In the genomic region with DNA sequence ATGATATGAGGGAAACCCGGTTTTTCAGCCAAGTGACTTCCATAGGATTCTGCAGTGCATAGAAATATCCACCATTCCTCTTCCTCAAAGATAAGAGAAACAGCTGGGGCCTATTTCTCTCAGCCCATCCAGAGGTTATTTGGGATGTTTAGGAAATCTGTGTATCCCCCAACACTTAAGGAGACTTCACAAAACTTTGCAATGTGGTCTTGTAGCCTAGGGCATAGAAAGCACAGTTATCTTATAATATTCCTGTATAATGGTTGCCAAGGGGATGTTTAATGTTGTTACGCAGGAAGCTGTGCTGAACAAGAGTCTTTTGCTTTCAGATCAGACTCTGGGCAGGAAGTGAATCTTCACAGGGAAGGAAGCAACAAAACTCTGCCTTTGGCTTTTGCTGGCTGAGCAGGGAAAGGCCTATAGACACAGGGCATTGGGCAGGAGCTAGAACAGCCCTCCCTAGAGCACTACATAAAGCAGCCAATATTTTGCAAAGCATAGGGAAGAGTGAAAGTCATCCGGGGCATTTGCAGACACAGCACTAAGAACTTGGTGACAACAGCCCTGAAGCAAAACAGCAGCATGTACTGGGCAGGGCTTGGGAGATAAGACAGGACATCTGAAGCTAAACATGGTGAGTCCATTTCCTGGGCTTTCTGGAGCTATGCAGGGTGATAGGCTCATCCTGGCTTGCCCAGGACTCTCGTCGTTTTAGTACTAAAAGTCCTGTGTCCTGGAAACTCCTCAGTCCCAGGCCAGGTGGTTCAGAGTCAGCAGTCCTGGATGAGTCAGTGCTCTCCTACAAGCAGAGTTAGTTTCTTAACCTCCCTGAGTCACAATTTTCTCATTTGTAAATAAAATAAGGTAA, we compare ENCODE assay signal across 8 cellular contexts. TPM values are rescaled to one million over a fixed set of nuclear protein-coding genes. Genes with fewer than 3 reads are reported as not detected.
DNase-seq lines count a peak whose midpoint lies in the region; ATAC-seq and TF ChIP-seq lines count a peak whose summit lies in the region.

No MANE protein-coding gene starts in this region.

- POLR2A ChIA-PET in activated CD8-positive, alpha-beta T cell treated with anti-CD3 and anti-CD28 coated beads for 36 hours (lab: Charles Lee): interaction anchor here (0.6 to 1.3 kb wide), 2 partner anchors 94 to 422 kb away, joined by 3 read pairs; a partner anchor contains a TSS

- peaks cover 0 to 4% (median 1%) of the 10 kb centered on the region in 7 donors for H3K9me3 Mint-ChIP-seq in CD4-positive, CD25-positive, alpha-beta regulatory T cell
- H3K9me3 Mint-ChIP-seq in activated CD8-positive, alpha-beta T cell treated with anti-CD3 and anti-CD28 coated beads for 36 hours: peaks cover 8% of the 10 kb centered on the region

- peak overlapping the region; percentile 70 for H3K4me2 ChIP-seq in KMS-11

- peaks cover 3 to 6% of the 10 kb centered on the region in 2 experiments for H3K9me3 ChIP-seq in CD4-positive, CD25-positive, alpha-beta regulatory T cell (ENCODE audit: control insufficient read depth in 2 of 2, low read length in 2 of 2)
- H3K9me3 ChIP-seq in ovary: no peaks in the 10 kb centered on the region

- peak overlapping the region; percentile 75 for H2AFZ ChIP-seq in KMS-11 (ENCODE audit: low read depth)

- DNase-seq in CD4-positive, CD25-positive, alpha-beta regulatory T cell: peak in 2 of 3 donors; percentile 50 to 77
- DNase-seq in activated CD8-positive, alpha-beta T cell treated with anti-CD3 and anti-CD28 coated beads for 36 hours: peak; percentile 33
- DNase-seq in foreskin fibroblast: peak; percentile 50 to 61
- DNase-seq in renal cortical epithelial cell (ENCODE audit: low read depth): peak; percentile 97
- DNase-seq in D341Med (ENCODE audit: low spot score): no peak
- DNase-seq in dedifferentiated amniotic fluid mesenchymal stem cell (ENCODE audit: extremely low spot score): no peak
- no peak for DNase-seq in ovary

- H3K79me2 ChIP-seq in KMS-11 (ENCODE audit: insufficient read depth, low read depth): no peaks in the 10 kb centered on the region

- peak overlapping the region; percentile 63 for H3K27ac ChIP-seq in CD4-positive, CD25-positive, alpha-beta regulatory T cell (ENCODE audit: insufficient read depth, low read length, poor library complexity, severe bottlenecking)
- H3K27ac ChIP-seq in KMS-11 (peak overlapping the region; percentile 56), ovary (no peak overlapping the region)

- CTCF ChIA-PET in activated CD8-positive, alpha-beta T cell treated with anti-CD3 and anti-CD28 coated beads for 36 hours (lab: Charles Lee): interaction anchor here (0.9 to 7.2 kb wide), 13 partner anchors 45 to 330 kb away, joined by 3 to 158 read pairs (median 5); a partner anchor contains a TSS

- peaks cover 11 to 38% (median 28%) of the 10 kb centered on the region in 4 donors for H3K4me1 Mint-ChIP-seq in CD4-positive, CD25-positive, alpha-beta regulatory T cell
- H3K4me1 Mint-ChIP-seq in activated CD8-positive, alpha-beta T cell treated with anti-CD3 and anti-CD28 coated beads for 36 hours (ENCODE audit: low read depth): peaks cover 23% of the 10 kb centered on the region

- WGBS in ovary, 3 donors: 26 to 35% (median 28%) methylated on average over 5 of the region's 5 CpGs

- no peaks in the 10 kb centered on the region for H4K20me1 ChIP-seq in KMS-11 (ENCODE audit: insufficient read depth)

- intact Hi-C loops in activated CD8-positive, alpha-beta T cell treated with anti-CD3 and anti-CD28 coated beads for 36 hours (cut with micrococcal nuclease): loop anchor here (5.0 kb wide), 2 partner anchors 179 to 199 kb away; no protein-coding TSS in a partner anchor
- intact Hi-C loops in ovary (cut with DNase I): loop anchor here (5.0 to 10.0 kb wide), 6 partner anchors 74 to 459 kb away; a partner anchor contains a TSS

- peaks cover 11% of the 10 kb centered on the region for H3K36me3 ChIP-seq in CD4-positive, CD25-positive, alpha-beta regulatory T cell (ENCODE audit: control insufficient read depth, insufficient read depth, low read length)
- no peaks in the 10 kb centered on the region for H3K36me3 ChIP-seq in KMS-11 (ENCODE audit: insufficient read depth)
- H3K36me3 ChIP-seq in ovary: no peaks in the 10 kb centered on the region

- TF ChIP-seq POLR2A in ovary (IDR thresholded peaks at IDR 0.05): no peak

- H3K36me3 Mint-ChIP-seq in CD4-positive, CD25-positive, alpha-beta regulatory T cell: peaks cover 20% of the 10 kb centered on the region
- H3K36me3 Mint-ChIP-seq in activated CD8-positive, alpha-beta T cell treated with anti-CD3 and anti-CD28 coated beads for 36 hours (ENCODE audit: low read depth): peaks cover 9% of the 10 kb centered on the region

- TF ChIP-seq EP300 in ovary (IDR thresholded peaks at IDR 0.05): no peak

- H3K4me3 Mint-ChIP-seq in CD4-positive, CD25-positive, alpha-beta regulatory T cell: peak overlapping the region; percentile 88 to 94 (median 92)
- H3K4me3 Mint-ChIP-seq in activated CD8-positive, alpha-beta T cell treated with anti-CD3 and anti-CD28 coated beads for 36 hours: peak overlapping the region; percentile 75

- peak overlapping the region; percentile 41; the same call in 1 of the 2 replicates for H3K9ac ChIP-seq in KMS-11

- H3K4me3 ChIP-seq in CD4-positive, CD25-positive, alpha-beta regulatory T cell (ENCODE audit: low read depth, low read length): peak overlapping the region; percentile 94
- no peak overlapping the region for H3K4me3 ChIP-seq in KMS-11 (IDR thresholded peaks at IDR 0.05; ENCODE audit: insufficient read depth, low read depth, low read length)
- H3K4me3 ChIP-seq in foreskin fibroblast (ENCODE audit: low read depth in 1 of 2, low read length in 2 of 2): peak overlapping the region in 1 of 2 donors; percentile 2
- H3K4me3 ChIP-seq in ovary: no peak overlapping the region

- peaks cover 26% of the 10 kb centered on the region for H3K4me1 ChIP-seq in CD4-positive, CD25-positive, alpha-beta regulatory T cell (ENCODE audit: control insufficient read depth, insufficient read depth, low read length, poor library complexity, severe bottlenecking)
- peaks cover 22% of the 10 kb centered on the region for H3K4me1 ChIP-seq in KMS-11 (ENCODE audit: low read depth, poor library complexity, severe bottlenecking)
- H3K4me1 ChIP-seq in ovary (ENCODE audit: insufficient read depth): peaks cover 2% of the 10 kb centered on the region

- peaks cover 25% of the 10 kb centered on the region for H3K27me3 Mint-ChIP-seq in CD4-positive, CD25-positive, alpha-beta regulatory T cell
- peaks cover 8% of the 10 kb centered on the region for H3K27me3 Mint-ChIP-seq in activated CD8-positive, alpha-beta T cell treated with anti-CD3 and anti-CD28 coated beads for 36 hours

- no peaks in the 10 kb centered on the region for H3K27me3 ChIP-seq in CD4-positive, CD25-positive, alpha-beta regulatory T cell (ENCODE audit: control insufficient read depth, insufficient read depth, low read length)
- H3K27me3 ChIP-seq in KMS-11 (ENCODE audit: insufficient read depth, low read depth) (peaks cover 5% of the 10 kb centered on the region; the same call in 1 of the 2 replicates), ovary (no peaks in the 10 kb centered on the region)

- peak overlapping the region; percentile 92 to 99 (median 93) for H3K27ac Mint-ChIP-seq in CD4-positive, CD25-positive, alpha-beta regulatory T cell
- H3K27ac Mint-ChIP-seq in activated CD8-positive, alpha-beta T cell treated with anti-CD3 and anti-CD28 coated beads for 36 hours: peak overlapping the region; percentile 82

- TF ChIP-seq CTCF in KMS-11 (conservative IDR thresholded peaks at IDR 0.05; ENCODE audit: low read depth, low read length): no peak
- TF ChIP-seq CTCF in activated CD8-positive, alpha-beta T cell treated with anti-CD3 and anti-CD28 coated beads for 36 hours (IDR thresholded peaks at IDR 0.05): no peak
- TF ChIP-seq CTCF in foreskin fibroblast (IDR thresholded peaks at IDR 0.05; ENCODE audit: low read depth, low read length): no peak
- no peak for TF ChIP-seq CTCF in ovary (IDR thresholded peaks at IDR 0.05)

- ATAC-seq in CD4-positive, CD25-positive, alpha-beta regulatory T cell (ENCODE audit: low read depth in 2 of 2): peak; percentile 58 to 61
- peak; percentile 62 for ATAC-seq in activated CD8-positive, alpha-beta T cell treated with anti-CD3 and anti-CD28 coated beads for 36 hours

RNA-seq across cellular contexts. Expression of a gene that starts 18.7 kb away (rescaled TPM):
- total RNA-seq in CD4-positive, CD25-positive, alpha-beta regulatory T cell: not detected
- polyA plus RNA-seq in CD4-positive, CD25-positive, alpha-beta regulatory T cell: under 1 TPM in 2 of 4 donors, not detected in 2; 0.07 to 0.17 TPM
- not detected for total RNA-seq in activated CD8-positive, alpha-beta T cell treated with anti-CD3 and anti-CD28 coated beads for 36 hours
- total RNA-seq in renal cortical epithelial cell (3.8 and 4.2 TPM in 2 replicates), ovary (1 to 10 TPM in 2 of 7 donors, under 1 TPM in 4, not detected in 1; 0.15 to 2.2 (median 0.54) TPM)
- polyA plus RNA-seq in ovary: under 1 TPM; 0.62 to 0.72 TPM

RNA-seq across cellular contexts. Expression of a gene that starts 41.9 kb away (rescaled TPM):
- not detected for total RNA-seq in CD4-positive, CD25-positive, alpha-beta regulatory T cell
- not detected for polyA plus RNA-seq in CD4-positive, CD25-positive, alpha-beta regulatory T cell
- not detected for total RNA-seq in activated CD8-positive, alpha-beta T cell treated with anti-CD3 and anti-CD28 coated beads for 36 hours
- total RNA-seq in renal cortical epithelial cell (0.65 and 0.87 TPM in 2 replicates), ovary (10 to 100 TPM in 4 of 7 donors, 1 to 10 TPM in 3; 6.0 to 24.7 (median 10.8) TPM)
- polyA plus RNA-seq in ovary: 10 to 100 TPM; 18.7 to 36.8 TPM

Comparison
In these comparisons a context has a peak if more than half of its experiments do, and no peak if none do; other contexts are left out.
1. DNase-seq: peak in CD4-positive, CD25-positive, alpha-beta regulatory T cell (2 of 3), activated CD8-positive, alpha-beta T cell treated with anti-CD3 and anti-CD28 coated beads for 36 hours (single experiment), foreskin fibroblast (2 of 2) and renal cortical epithelial cell (single experiment); none in D341Med (single experiment), dedifferentiated amniotic fluid mesenchymal stem cell (single experiment) and ovary (0 of 5).
2. H3K27ac ChIP-seq: peak in CD4-positive, CD25-positive, alpha-beta regulatory T cell (single experiment) and KMS-11 (single experiment); none in ovary (0 of 2).